Comparison of ENCODE assay signal across 2 cellular contexts in the genomic region with DNA sequence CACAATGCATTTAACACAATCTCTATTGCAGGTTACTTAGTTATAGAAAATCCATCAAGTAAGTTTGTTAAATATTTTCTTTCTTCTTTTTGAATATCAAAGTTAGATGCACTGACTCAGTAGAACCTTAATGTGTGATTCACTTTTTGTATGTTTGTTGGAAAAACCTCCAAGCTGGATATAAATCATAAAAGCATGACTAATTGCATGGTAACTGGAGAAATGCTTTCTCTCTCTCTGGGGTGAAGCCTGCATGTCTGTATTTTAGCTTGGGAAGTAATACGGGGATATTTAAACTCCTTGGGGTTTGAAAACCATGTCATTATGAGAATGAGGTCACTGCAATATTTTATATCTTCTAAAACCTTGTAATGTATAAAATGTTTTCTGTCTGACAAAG.
TF ChIP-seq lines count a peak whose summit lies in the region.

No MANE protein-coding gene starts in this region.

TF ChIP-seq in SK-N-SH, 30 proteins besides CTCF, POLR2A, EP300 and RAD21 (continued from another document):
- TF ChIP-seq, protein P1, sequence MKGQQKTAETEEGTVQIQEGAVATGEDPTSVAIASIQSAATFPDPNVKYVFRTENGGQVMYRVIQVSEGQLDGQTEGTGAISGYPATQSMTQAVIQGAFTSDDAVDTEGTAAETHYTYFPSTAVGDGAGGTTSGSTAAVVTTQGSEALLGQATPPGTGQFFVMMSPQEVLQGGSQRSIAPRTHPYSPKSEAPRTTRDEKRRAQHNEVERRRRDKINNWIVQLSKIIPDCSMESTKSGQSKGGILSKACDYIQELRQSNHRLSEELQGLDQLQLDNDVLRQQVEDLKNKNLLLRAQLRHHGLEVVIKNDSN (IDR thresholded peaks at IDR 0.05; ENCODE audit: borderline replicate concordance, low read depth), result no peak
- no peak for TF ChIP-seq TCF12 (IDR thresholded peaks at IDR 0.05)
- TF ChIP-seq, protein P2, sequence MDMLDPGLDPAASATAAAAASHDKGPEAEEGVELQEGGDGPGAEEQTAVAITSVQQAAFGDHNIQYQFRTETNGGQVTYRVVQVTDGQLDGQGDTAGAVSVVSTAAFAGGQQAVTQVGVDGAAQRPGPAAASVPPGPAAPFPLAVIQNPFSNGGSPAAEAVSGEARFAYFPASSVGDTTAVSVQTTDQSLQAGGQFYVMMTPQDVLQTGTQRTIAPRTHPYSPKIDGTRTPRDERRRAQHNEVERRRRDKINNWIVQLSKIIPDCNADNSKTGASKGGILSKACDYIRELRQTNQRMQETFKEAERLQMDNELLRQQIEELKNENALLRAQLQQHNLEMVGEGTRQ (IDR thresholded peaks at IDR 0.05; ENCODE audit: borderline replicate concordance, low read depth, low read length), result no peak
- no peak for TF ChIP-seq GATA2 (CRISPR knock-in tag; IDR thresholded peaks at IDR 0.05)
- no peak for TF ChIP-seq EZH2phosphoT487 (IDR thresholded peaks at IDR 0.05; ENCODE audit: borderline replicate concordance, low read depth)
- TF ChIP-seq, protein P3, sequence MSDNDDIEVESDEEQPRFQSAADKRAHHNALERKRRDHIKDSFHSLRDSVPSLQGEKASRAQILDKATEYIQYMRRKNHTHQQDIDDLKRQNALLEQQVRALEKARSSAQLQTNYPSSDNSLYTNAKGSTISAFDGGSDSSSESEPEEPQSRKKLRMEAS (IDR thresholded peaks at IDR 0.05; ENCODE audit: low read depth), result no peak

TF ChIP-seq in SK-N-SH treated with all-trans-retinoic acid at 6 μM for 48 hours, 23 proteins besides CTCF, POLR2A, EP300 and RAD21 (continued from another document):
- TF ChIP-seq, protein P4, sequence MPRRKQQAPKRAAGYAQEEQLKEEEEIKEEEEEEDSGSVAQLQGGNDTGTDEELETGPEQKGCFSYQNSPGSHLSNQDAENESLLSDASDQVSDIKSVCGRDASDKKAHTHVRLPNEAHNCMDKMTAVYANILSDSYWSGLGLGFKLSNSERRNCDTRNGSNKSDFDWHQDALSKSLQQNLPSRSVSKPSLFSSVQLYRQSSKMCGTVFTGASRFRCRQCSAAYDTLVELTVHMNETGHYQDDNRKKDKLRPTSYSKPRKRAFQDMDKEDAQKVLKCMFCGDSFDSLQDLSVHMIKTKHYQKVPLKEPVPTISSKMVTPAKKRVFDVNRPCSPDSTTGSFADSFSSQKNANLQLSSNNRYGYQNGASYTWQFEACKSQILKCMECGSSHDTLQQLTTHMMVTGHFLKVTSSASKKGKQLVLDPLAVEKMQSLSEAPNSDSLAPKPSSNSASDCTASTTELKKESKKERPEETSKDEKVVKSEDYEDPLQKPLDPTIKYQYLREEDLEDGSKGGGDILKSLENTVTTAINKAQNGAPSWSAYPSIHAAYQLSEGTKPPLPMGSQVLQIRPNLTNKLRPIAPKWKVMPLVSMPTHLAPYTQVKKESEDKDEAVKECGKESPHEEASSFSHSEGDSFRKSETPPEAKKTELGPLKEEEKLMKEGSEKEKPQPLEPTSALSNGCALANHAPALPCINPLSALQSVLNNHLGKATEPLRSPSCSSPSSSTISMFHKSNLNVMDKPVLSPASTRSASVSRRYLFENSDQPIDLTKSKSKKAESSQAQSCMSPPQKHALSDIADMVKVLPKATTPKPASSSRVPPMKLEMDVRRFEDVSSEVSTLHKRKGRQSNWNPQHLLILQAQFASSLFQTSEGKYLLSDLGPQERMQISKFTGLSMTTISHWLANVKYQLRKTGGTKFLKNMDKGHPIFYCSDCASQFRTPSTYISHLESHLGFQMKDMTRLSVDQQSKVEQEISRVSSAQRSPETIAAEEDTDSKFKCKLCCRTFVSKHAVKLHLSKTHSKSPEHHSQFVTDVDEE (CRISPR knock-in tag; IDR thresholded peaks at IDR 0.05), result no peak
- TF ChIP-seq ZFP3 (CRISPR knock-in tag; IDR thresholded peaks at IDR 0.05) (no peak), PPARA (CRISPR knock-in tag; IDR thresholded peaks at IDR 0.05; ENCODE audit: borderline replicate concordance) (no peak), ZNF565 (CRISPR knock-in tag; conservative IDR thresholded peaks at IDR 0.05; ENCODE audit: low read depth) (no peak), TCF4 (CRISPR knock-in tag; IDR thresholded peaks at IDR 0.05; ENCODE audit: borderline replicate concordance) (no peak), BACH2 (CRISPR knock-in tag; IDR thresholded peaks at IDR 0.05; ENCODE audit: borderline replicate concordance) (no peak), ESRRG (CRISPR knock-in tag; IDR thresholded peaks at IDR 0.05) (no peak), TOX (CRISPR knock-in tag; IDR thresholded peaks at IDR 0.05; ENCODE audit: borderline replicate concordance) (no peak), GLIS3 (CRISPR knock-in tag; IDR thresholded peaks at IDR 0.05) (no peak)
- TF ChIP-seq, protein P5, sequence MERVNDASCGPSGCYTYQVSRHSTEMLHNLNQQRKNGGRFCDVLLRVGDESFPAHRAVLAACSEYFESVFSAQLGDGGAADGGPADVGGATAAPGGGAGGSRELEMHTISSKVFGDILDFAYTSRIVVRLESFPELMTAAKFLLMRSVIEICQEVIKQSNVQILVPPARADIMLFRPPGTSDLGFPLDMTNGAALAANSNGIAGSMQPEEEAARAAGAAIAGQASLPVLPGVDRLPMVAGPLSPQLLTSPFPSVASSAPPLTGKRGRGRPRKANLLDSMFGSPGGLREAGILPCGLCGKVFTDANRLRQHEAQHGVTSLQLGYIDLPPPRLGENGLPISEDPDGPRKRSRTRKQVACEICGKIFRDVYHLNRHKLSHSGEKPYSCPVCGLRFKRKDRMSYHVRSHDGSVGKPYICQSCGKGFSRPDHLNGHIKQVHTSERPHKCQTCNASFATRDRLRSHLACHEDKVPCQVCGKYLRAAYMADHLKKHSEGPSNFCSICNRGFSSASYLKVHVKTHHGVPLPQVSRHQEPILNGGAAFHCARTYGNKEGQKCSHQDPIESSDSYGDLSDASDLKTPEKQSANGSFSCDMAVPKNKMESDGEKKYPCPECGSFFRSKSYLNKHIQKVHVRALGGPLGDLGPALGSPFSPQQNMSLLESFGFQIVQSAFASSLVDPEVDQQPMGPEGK (CRISPR knock-in tag; IDR thresholded peaks at IDR 0.05; ENCODE audit: borderline replicate concordance), result no peak
- TF ChIP-seq, protein P6, sequence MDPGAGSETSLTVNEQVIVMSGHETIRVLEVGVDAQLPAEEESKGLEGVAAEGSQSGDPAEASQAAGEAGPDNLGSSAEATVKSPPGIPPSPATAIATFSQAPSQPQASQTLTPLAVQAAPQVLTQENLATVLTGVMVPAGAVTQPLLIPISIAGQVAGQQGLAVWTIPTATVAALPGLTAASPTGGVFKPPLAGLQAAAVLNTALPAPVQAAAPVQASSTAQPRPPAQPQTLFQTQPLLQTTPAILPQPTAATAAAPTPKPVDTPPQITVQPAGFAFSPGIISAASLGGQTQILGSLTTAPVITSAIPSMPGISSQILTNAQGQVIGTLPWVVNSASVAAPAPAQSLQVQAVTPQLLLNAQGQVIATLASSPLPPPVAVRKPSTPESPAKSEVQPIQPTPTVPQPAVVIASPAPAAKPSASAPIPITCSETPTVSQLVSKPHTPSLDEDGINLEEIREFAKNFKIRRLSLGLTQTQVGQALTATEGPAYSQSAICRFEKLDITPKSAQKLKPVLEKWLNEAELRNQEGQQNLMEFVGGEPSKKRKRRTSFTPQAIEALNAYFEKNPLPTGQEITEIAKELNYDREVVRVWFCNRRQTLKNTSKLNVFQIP (CRISPR knock-in tag; IDR thresholded peaks at IDR 0.05; ENCODE audit: borderline replicate concordance, low read depth), result no peak
- TF ChIP-seq, protein P7, sequence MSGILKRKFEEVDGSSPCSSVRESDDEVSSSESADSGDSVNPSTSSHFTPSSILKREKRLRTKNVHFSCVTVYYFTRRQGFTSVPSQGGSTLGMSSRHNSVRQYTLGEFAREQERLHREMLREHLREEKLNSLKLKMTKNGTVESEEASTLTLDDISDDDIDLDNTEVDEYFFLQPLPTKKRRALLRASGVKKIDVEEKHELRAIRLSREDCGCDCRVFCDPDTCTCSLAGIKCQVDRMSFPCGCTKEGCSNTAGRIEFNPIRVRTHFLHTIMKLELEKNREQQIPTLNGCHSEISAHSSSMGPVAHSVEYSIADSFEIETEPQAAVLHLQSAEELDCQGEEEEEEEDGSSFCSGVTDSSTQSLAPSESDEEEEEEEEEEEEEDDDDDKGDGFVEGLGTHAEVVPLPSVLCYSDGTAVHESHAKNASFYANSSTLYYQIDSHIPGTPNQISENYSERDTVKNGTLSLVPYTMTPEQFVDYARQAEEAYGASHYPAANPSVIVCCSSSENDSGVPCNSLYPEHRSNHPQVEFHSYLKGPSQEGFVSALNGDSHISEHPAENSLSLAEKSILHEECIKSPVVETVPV (CRISPR knock-in tag; IDR thresholded peaks at IDR 0.05), result no peak
